ENCODE assay signal across 11 cellular contexts in the genomic region with DNA sequence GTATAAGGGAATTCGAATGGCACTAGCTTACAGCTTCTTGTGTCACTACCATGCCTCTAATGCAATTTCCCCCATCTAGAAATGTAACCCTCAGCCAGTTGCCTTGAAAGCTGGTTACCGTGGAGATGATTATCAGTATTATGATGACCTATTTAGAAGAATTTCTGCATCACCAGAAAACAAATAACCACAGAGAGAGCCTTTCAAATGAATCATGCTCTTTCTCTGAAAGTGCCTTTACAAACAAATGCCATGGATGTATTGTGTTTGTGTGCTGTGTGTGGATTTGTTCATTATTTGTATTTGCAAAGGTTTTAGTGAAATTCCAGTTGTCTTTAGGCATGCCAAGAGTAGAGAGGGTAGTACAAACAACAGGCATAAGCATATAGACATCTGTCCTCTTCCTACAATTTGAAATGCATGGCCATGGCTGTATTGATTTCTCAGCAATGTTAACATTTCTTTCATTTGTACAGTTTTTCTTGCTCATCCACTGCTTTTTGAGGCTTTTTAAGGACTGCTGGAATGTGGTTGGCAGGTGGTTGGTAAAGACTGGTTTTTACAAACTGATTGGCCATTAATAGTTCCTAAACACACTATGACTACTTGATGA.
DNase-seq lines count a peak whose midpoint lies in the region; ATAC-seq and TF ChIP-seq lines count a peak whose summit lies in the region.
"Had no signal": no experiment of that assay in that cellular context is flagged by ENCODE, and none has a peak within 500 bp of the region (broad histone marks: within the 10 kb centered on the region; RNA-seq: fewer than 3 reads in every experiment).

No MANE protein-coding gene starts in this region.

- no peaks in the 10 kb centered on the region for H3K36me3 Mint-ChIP-seq in activated CD4-positive, alpha-beta T cell treated with anti-CD3 and anti-CD28 coated beads, Interleukin-2, amount 10 ng/mL, durations not matched to agents 7 days and 5 days (ENCODE audit: low read depth)
- H3K36me3 Mint-ChIP-seq: CD4-positive, CD25-positive, alpha-beta regulatory T cell had no signal

- no peaks in the 10 kb centered on the region for H3K27me3 Mint-ChIP-seq in activated CD4-positive, alpha-beta T cell treated with anti-CD3 and anti-CD28 coated beads, Interleukin-2, amount 10 ng/mL, durations not matched to agents 7 days and 5 days

- CTCF ChIA-PET in activated CD4-positive, alpha-beta T cell treated with anti-CD3 and anti-CD28 coated beads, Interleukin-2, amount 10 ng/mL, durations not matched to agents 7 days and 5 days (lab: Charles Lee) = no interaction called here

- no peak overlapping the region for H3K4me3 Mint-ChIP-seq in activated CD4-positive, alpha-beta T cell treated with anti-CD3 and anti-CD28 coated beads, Interleukin-2, amount 10 ng/mL, durations not matched to agents 7 days and 5 days
- H3K4me3 Mint-ChIP-seq: CD4-positive, CD25-positive, alpha-beta regulatory T cell had no signal

- DNase-seq in ACHN (peak; percentile 98), astrocyte of the cerebellum (ENCODE audit: low read depth) (peak; percentile 90), kidney tubule cell (ENCODE audit: low spot score) (peak; percentile 97), Right ventricle myocardium superior (no peak)
- no peak for DNase-seq in activated CD4-positive, alpha-beta T cell treated with anti-CD3 and anti-CD28 coated beads, Interleukin-2, amount 10 ng/mL, durations not matched to agents 7 days and 5 days
- DNase-seq: activated gamma-delta T cell treated with Interleukin-2 at 50 U/mL for 16 hours; CD4-positive, CD25-positive, alpha-beta regulatory T cell; stimulated activated CD4-positive, alpha-beta T cell treated with anti-CD3 and anti-CD28 coated beads, Interleukin-15, amount 100 ng/mL, for 24 hours had no signal

- peaks cover 35% of the 10 kb centered on the region for H3K4me1 ChIP-seq in HUES48 (ENCODE audit: control insufficient read depth, insufficient read depth, low read length)

- no peak overlapping the region for H3K27ac Mint-ChIP-seq in activated CD4-positive, alpha-beta T cell treated with anti-CD3 and anti-CD28 coated beads, Interleukin-2, amount 10 ng/mL, durations not matched to agents 7 days and 5 days
- H3K27ac Mint-ChIP-seq: CD4-positive, CD25-positive, alpha-beta regulatory T cell had no signal

- H3K27ac ChIP-seq in HUES48 (ENCODE audit: low read depth, low read length) = peak overlapping the region; percentile 31

- POLR2A ChIA-PET in activated CD4-positive, alpha-beta T cell treated with anti-CD3 and anti-CD28 coated beads, Interleukin-2, amount 10 ng/mL, durations not matched to agents 7 days and 5 days (lab: Charles Lee) = no interaction called here

- H3K9me3 Mint-ChIP-seq in activated CD4-positive, alpha-beta T cell treated with anti-CD3 and anti-CD28 coated beads, Interleukin-2, amount 10 ng/mL, durations not matched to agents 7 days and 5 days = no peaks in the 10 kb centered on the region

- in situ Hi-C loops in ACHN (cut with HindIII; ENCODE audit: low pct_ligation_motif_present, low pct_unique_long_range_greater_than_20kb, low sequenced_read_pairs) = loop anchor here (25.0 kb wide), 2 partner anchors 113 to 763 kb away; no protein-coding TSS in a partner anchor
- in situ Hi-C loops in astrocyte of the cerebellum (cut with HindIII; ENCODE audit: low sequenced_read_pairs) = loop anchor here (25.0 kb wide), 1 partner anchor 113 kb away; no protein-coding TSS in a partner anchor

- no peak for TF ChIP-seq CTCF in astrocyte of the cerebellum (IDR thresholded peaks at IDR 0.05; ENCODE audit: low read depth, low read length, missing control alignments)

- intact Hi-C loops in Right ventricle myocardium superior (cut with DNase I) = no loop called here

- H3K4me3 ChIP-seq in HUES48 (ENCODE audit: low read depth, low read length) (no peak overlapping the region), astrocyte of the cerebellum (ENCODE audit: low read depth, low read length) (no peak overlapping the region)

- H3K9me3 ChIP-seq in HUES48 (ENCODE audit: control insufficient read depth, insufficient read depth, low read length) = no peaks in the 10 kb centered on the region

- no peak for ATAC-seq in HG02642 (IDR thresholded peaks at IDR 0.05; ENCODE audit: poor library complexity, unreplicated experiment)
- ATAC-seq in Right ventricle myocardium superior (ENCODE audit: poor library complexity) = no peak
- no peak for ATAC-seq in HG02623 (IDR thresholded peaks at IDR 0.05; ENCODE audit: unreplicated experiment)

- no peak overlapping the region for H3K9ac ChIP-seq in HUES48 (ENCODE audit: low read depth, low read length)

- H3K27me3 ChIP-seq in HUES48 (ENCODE audit: control insufficient read depth, insufficient read depth, low read length) = no peaks in the 10 kb centered on the region

- no peaks in the 10 kb centered on the region for H3K4me1 Mint-ChIP-seq in activated CD4-positive, alpha-beta T cell treated with anti-CD3 and anti-CD28 coated beads, Interleukin-2, amount 10 ng/mL, durations not matched to agents 7 days and 5 days
- H3K4me1 Mint-ChIP-seq: CD4-positive, CD25-positive, alpha-beta regulatory T cell had no signal

- no peaks in the 10 kb centered on the region for H3K36me3 ChIP-seq in HUES48 (ENCODE audit: control insufficient read depth, insufficient read depth, low read length)

Comparison
In these comparisons a context has a peak if more than half of its experiments do, and no peak if none do; other contexts are left out.
1. DNase-seq: peak in ACHN (single experiment), astrocyte of the cerebellum (single experiment) and kidney tubule cell (single experiment); none in activated CD4-positive, alpha-beta T cell treated with anti-CD3 and anti-CD28 coated beads, Interleukin-2, amount 10 ng/mL, durations not matched to agents 7 days and 5 days (single experiment) and Right ventricle myocardium superior (single experiment).